In genomic region chr1:154810571-154810970, GRCh38 we compare ENCODE assay signal across 15 cellular contexts. TPM values are rescaled to one million over a fixed set of nuclear protein-coding genes. Genes with fewer than 3 reads are reported as not detected.
DNase-seq lines count a peak whose midpoint lies in the region; ATAC-seq and TF ChIP-seq lines count a peak whose summit lies in the region.
"Had no signal": no experiment of that assay in that cellular context is flagged by ENCODE, and none has a peak within 500 bp of the region (broad histone marks: within the 10 kb centered on the region; RNA-seq: fewer than 3 reads in every experiment).

No MANE protein-coding gene starts in this region.

- no peak overlapping the region for H3K4ac ChIP-seq in H9 (ENCODE audit: low read depth, low read length)

- H4K20me1 ChIP-seq in H9 (ENCODE audit: control insufficient read depth, insufficient read depth, insufficient read length): no peaks in the 10 kb centered on the region

- H3K79me2 ChIP-seq in H9 (ENCODE audit: insufficient read depth, low read length): no peaks in the 10 kb centered on the region

- no peak overlapping the region for H3K56ac ChIP-seq in H9 (ENCODE audit: insufficient read length, low read depth, low read length)

- H2BK5ac ChIP-seq in H9 (ENCODE audit: insufficient read length, low read length): no peak overlapping the region

- no peak overlapping the region for H3K4me2 ChIP-seq in H9 (ENCODE audit: insufficient read depth, insufficient read length, low read length)

- H3K4me3 Mint-ChIP-seq in MCF 10A (ENCODE audit: unreplicated experiment) (no peak overlapping the region), H9 (no peak overlapping the region)
- no peak overlapping the region for H3K4me3 Mint-ChIP-seq in central memory CD8-positive, alpha-beta T cell
- H3K4me3 Mint-ChIP-seq in stimulated activated effector memory CD8-positive, alpha-beta T cell treated with anti-CD3 and anti-CD28 coated beads, Interleukin-12 subunit alpha, Interleukin-12 subunit beta, amount 100 ng/mL, for 72 hours: no peak overlapping the region
- H3K4me3 Mint-ChIP-seq: CD8-positive, alpha-beta memory T cell; nephron had no signal

- H3K9me3 ChIP-seq in breast epithelium: no peaks in the 10 kb centered on the region
- no peaks in the 10 kb centered on the region for H3K9me3 ChIP-seq in H9 (ENCODE audit: control insufficient read depth, low read depth, low read length)
- no peaks in the 10 kb centered on the region for H3K9me3 ChIP-seq in prostate gland
- H3K9me3 ChIP-seq: left lung had no signal

- H3K4me1 Mint-ChIP-seq in MCF 10A (ENCODE audit: insufficient read depth, unreplicated experiment) (peaks cover 18% of the 10 kb centered on the region), H9 (peaks cover 38 to 48% of the 10 kb centered on the region in 2 experiments)
- H3K4me1 Mint-ChIP-seq in central memory CD8-positive, alpha-beta T cell: peaks cover 8% of the 10 kb centered on the region
- peaks cover 12% of the 10 kb centered on the region for H3K4me1 Mint-ChIP-seq in stimulated activated effector memory CD8-positive, alpha-beta T cell treated with anti-CD3 and anti-CD28 coated beads, Interleukin-12 subunit alpha, Interleukin-12 subunit beta, amount 100 ng/mL, for 72 hours

- no peak overlapping the region for H2AK5ac ChIP-seq in H9 (ENCODE audit: insufficient read length, low read length)

- no CpG with 5 or more reads among the region's 1 CpG for WGBS in H9 (ENCODE audit: extremely low coverage, insufficient read length, low lambda C conversion rate)
- 100% methylated on average over 1 of the region's 1 CpG for WGBS in prostate gland

- CTCF ChIA-PET in MCF 10A (lab: Yijun Ruan, JAX): interaction anchor here (2.0 kb wide), 1 partner anchor 251 kb away, joined by 4 read pairs; no protein-coding TSS in a partner anchor

- DNase-seq in MCF 10A (ENCODE audit: unreplicated experiment) (no peak), breast epithelium (ENCODE audit: low spot score in 2 of 2) (no peak), H9 (no peak), prostate gland (ENCODE audit: low spot score) (no peak), NCI-H146 (lab: John Stamatoyannopoulos, UW) (no peak)
- DNase-seq in central memory CD8-positive, alpha-beta T cell (ENCODE audit: low spot score in 2 of 2): no peak
- no peak for DNase-seq in stimulated activated effector memory CD8-positive, alpha-beta T cell treated with anti-CD3 and anti-CD28 coated beads, Interleukin-12 subunit alpha, Interleukin-12 subunit beta, amount 100 ng/mL, for 72 hours (ENCODE audit: low spot score in 2 of 2)
- DNase-seq: activated CD4-positive, alpha-beta T cell treated with anti-CD3 and anti-CD28 coated beads, Interleukin-2, amount 50 U/mL, for 4 hours; DMS79 treated with DMSO at 0.1 percent for 48 hours; left lung; NCI-H1436; NCI-H774 had no signal

- no peak overlapping the region for H3K18ac ChIP-seq in H9 (ENCODE audit: insufficient read length, low read depth, low read length)

- H3K79me1 ChIP-seq in H9 (ENCODE audit: insufficient read depth, low read depth, low read length, poor library complexity, severe bottlenecking): no peaks in the 10 kb centered on the region

- no peak overlapping the region for H2BK20ac ChIP-seq in H9 (ENCODE audit: low read depth, low read length, poor library complexity, severe bottlenecking)

- no peak overlapping the region for H2BK12ac ChIP-seq in H9 (ENCODE audit: insufficient read length, low read depth, low read length)

- H3K36me3 Mint-ChIP-seq in MCF 10A (ENCODE audit: insufficient read depth, unreplicated experiment) (no peaks in the 10 kb centered on the region), H9 (ENCODE audit: insufficient read depth in 1 of 3, low read depth in 3 of 3) (no peaks in the 10 kb centered on the region; a peak in 1 of 7 replicates)
- H3K36me3 Mint-ChIP-seq in central memory CD8-positive, alpha-beta T cell (ENCODE audit: insufficient read depth): no peaks in the 10 kb centered on the region
- H3K36me3 Mint-ChIP-seq in stimulated activated effector memory CD8-positive, alpha-beta T cell treated with anti-CD3 and anti-CD28 coated beads, Interleukin-12 subunit alpha, Interleukin-12 subunit beta, amount 100 ng/mL, for 72 hours: no peaks in the 10 kb centered on the region
- H3K36me3 Mint-ChIP-seq: CD8-positive, alpha-beta memory T cell had no signal

- intact Hi-C loops in MCF 10A (cut with micrococcal nuclease): loop anchor here (10.0 kb wide), 1 partner anchor 46 kb away; no protein-coding TSS in a partner anchor
- intact Hi-C loops in breast epithelium (cut with DNase I; ENCODE audit: low total_unique reads): no loop called here
- intact Hi-C loops in prostate gland (cut with DNase I): no loop called here

- no peak for ATAC-seq in central memory CD8-positive, alpha-beta T cell (replicated peaks; ENCODE audit: extremely low read depth, poor library complexity, severe bottlenecking)
- peak; percentile 68 for ATAC-seq in stimulated activated effector memory CD8-positive, alpha-beta T cell treated with anti-CD3 and anti-CD28 coated beads, Interleukin-12 subunit alpha, Interleukin-12 subunit beta, amount 100 ng/mL, for 72 hours
- ATAC-seq in GM21717 (IDR thresholded peaks at IDR 0.05; ENCODE audit: unreplicated experiment): no peak

- H3K27ac Mint-ChIP-seq in MCF 10A (ENCODE audit: low read depth, unreplicated experiment): peak overlapping the region; percentile 65
- H3K27ac Mint-ChIP-seq in H9: no peak overlapping the region
- H3K27ac Mint-ChIP-seq in central memory CD8-positive, alpha-beta T cell (ENCODE audit: low read depth): peak overlapping the region; percentile 3
- peak overlapping the region; percentile 56 for H3K27ac Mint-ChIP-seq in stimulated activated effector memory CD8-positive, alpha-beta T cell treated with anti-CD3 and anti-CD28 coated beads, Interleukin-12 subunit alpha, Interleukin-12 subunit beta, amount 100 ng/mL, for 72 hours
- H3K27ac Mint-ChIP-seq: CD8-positive, alpha-beta memory T cell had no signal

- H2BK15ac ChIP-seq in H9 (ENCODE audit: low read depth, low read length): no peak overlapping the region

- POLR2A ChIA-PET in MCF 10A (lab: Yijun Ruan, JAX): interaction anchor here (0.7 kb wide), 1 partner anchor 92 kb away, joined by 3 read pairs; no protein-coding TSS in a partner anchor

- H3K23ac ChIP-seq in H9 (ENCODE audit: insufficient read length, low read depth, low read length): no peak overlapping the region

- H3K36me3 ChIP-seq in breast epithelium: no peaks in the 10 kb centered on the region
- H3K36me3 ChIP-seq in prostate gland: no peaks in the 10 kb centered on the region
- H3K36me3 ChIP-seq: left lung had no signal

- peak overlapping the region; percentile 36; the same call in 1 of the 2 replicates for H3K14ac ChIP-seq in H9 (ENCODE audit: insufficient read depth, low read length)

- TF ChIP-seq POLR2A in breast epithelium (IDR thresholded peaks at IDR 0.05) (no peak), prostate gland (IDR thresholded peaks at IDR 0.05) (no peak)

- H3K27me3 Mint-ChIP-seq in MCF 10A (ENCODE audit: insufficient read depth, unreplicated experiment): peaks cover 31% of the 10 kb centered on the region
- peaks cover 2% of the 10 kb centered on the region; the same call in 1 of the 2 replicates for H3K27me3 Mint-ChIP-seq in H9 (ENCODE audit: low read depth)
- H3K27me3 Mint-ChIP-seq in central memory CD8-positive, alpha-beta T cell: peaks cover 27% of the 10 kb centered on the region

- H3K4me1 ChIP-seq in breast epithelium (no peaks in the 10 kb centered on the region), H9 (ENCODE audit: insufficient read depth, low read length) (no peaks in the 10 kb centered on the region), prostate gland (replicated peaks) (peaks cover 8% of the 10 kb centered on the region)
- H3K4me1 ChIP-seq: left lung had no signal

- H2AFZ ChIP-seq in H9 (ENCODE audit: low read length): no peak overlapping the region

- BruUV-seq in MCF 10A (replicated peaks; lab: Mats Ljungman, UMichigan): no TSS peak

- no peaks in the 10 kb centered on the region for H3K23me2 ChIP-seq in H9 (ENCODE audit: insufficient read length, low read depth, low read length, poor library complexity, severe bottlenecking)

- H2BK120ac ChIP-seq in H9 (ENCODE audit: low read depth, low read length, poor library complexity, severe bottlenecking): no peak overlapping the region

- H4K5ac ChIP-seq in H9 (ENCODE audit: insufficient read length, low read depth, low read length): no peak overlapping the region

- H3K27ac ChIP-seq in breast epithelium (peak overlapping the region in 1 of 2 donors; percentile 9), H9 (ENCODE audit: insufficient read length, low read depth, low read length) (no peak overlapping the region), prostate gland (peak overlapping the region in 1 of 2 donors; percentile 35)
- H3K27ac ChIP-seq: left lung had no signal

- H4K8ac ChIP-seq in H9 (replicated peaks; ENCODE audit: insufficient read length, low read depth, low read length): no peak overlapping the region

- H3K27me3 ChIP-seq in breast epithelium (no peaks in the 10 kb centered on the region), H9 (ENCODE audit: insufficient read depth, low read length) (no peaks in the 10 kb centered on the region), prostate gland (replicated peaks; ENCODE audit: insufficient read depth) (no peaks in the 10 kb centered on the region)

- H3K9me3 Mint-ChIP-seq in MCF 10A (ENCODE audit: unreplicated experiment) (no peaks in the 10 kb centered on the region), H9 (no peaks in the 10 kb centered on the region)
- H3K9me3 Mint-ChIP-seq in central memory CD8-positive, alpha-beta T cell: no peaks in the 10 kb centered on the region
- H3K9me3 Mint-ChIP-seq in stimulated activated effector memory CD8-positive, alpha-beta T cell treated with anti-CD3 and anti-CD28 coated beads, Interleukin-12 subunit alpha, Interleukin-12 subunit beta, amount 100 ng/mL, for 72 hours: no peaks in the 10 kb centered on the region
- H3K9me3 Mint-ChIP-seq: CD8-positive, alpha-beta memory T cell; nephron had no signal

- no peak overlapping the region for H3K4me3 ChIP-seq in breast epithelium
- H3K4me3 ChIP-seq in prostate gland: no peak overlapping the region
- H3K4me3 ChIP-seq: left lung had no signal

- no peak overlapping the region for H3T11ph ChIP-seq in H9 (ENCODE audit: low read length)

- no peak overlapping the region for H3K9ac ChIP-seq in H9 (ENCODE audit: extremely low read depth, insufficient read length, low read length)

- no peak overlapping the region for H4K91ac ChIP-seq in H9 (ENCODE audit: insufficient read length, low read depth, low read length)

- TF ChIP-seq CTCF in MCF 10A (IDR thresholded peaks at IDR 0.05; ENCODE audit: unreplicated experiment): no peak
- TF ChIP-seq CTCF in breast epithelium (IDR thresholded peaks at IDR 0.05): no peak
- no peak for TF ChIP-seq CTCF in H9 (conservative IDR thresholded peaks at IDR 0.05)
- no peak for TF ChIP-seq CTCF in prostate gland (IDR thresholded peaks at IDR 0.05)

RNA-seq across cellular contexts. Expression of gene KCNN3, which starts 59.5 kb away (rescaled TPM):
- total RNA-seq in MCF 10A (2022) (0.07 TPM in 1 of 2 replicates, not detected in the other), breast epithelium (1 to 10 TPM in 2 of 3 donors, under 1 TPM in 1; 0.96 to 1.6 (median 1.0) TPM), H9 (2021) (0.83 TPM in 2 replicates), prostate gland (1 to 10 TPM; 1.2 to 3.0 TPM)

Comparison
In these comparisons a context has a peak if more than half of its experiments do, and no peak if none do; other contexts are left out.
1. H3K27ac Mint-ChIP-seq: peak in MCF 10A (single experiment), central memory CD8-positive, alpha-beta T cell (single experiment) and stimulated activated effector memory CD8-positive, alpha-beta T cell treated with anti-CD3 and anti-CD28 coated beads, Interleukin-12 subunit alpha, Interleukin-12 subunit beta, amount 100 ng/mL, for 72 hours (single experiment); none in H9 (0 of 3).